Comparison of ENCODE assay signal across 1 cellular context in genomic region chr11:67534070-67534679, GRCh38.
TF ChIP-seq lines count a peak whose summit lies in the region.

No MANE protein-coding gene starts in this region.

TF ChIP-seq in K562, 482 proteins besides CTCF, POLR2A, EP300 and RAD21:
- TF ChIP-seq ZNF707 (CRISPR knock-in tag; conservative IDR thresholded peaks at IDR 0.05) (no peak), CREB3 (tag; conservative IDR thresholded peaks at IDR 0.05; ENCODE audit: low read depth) (no peak), KAT8 (IDR thresholded peaks at IDR 0.05; ENCODE audit: low read depth) (no peak), MCM7 (IDR thresholded peaks at IDR 0.05) (no peak), KDM1A (IDR thresholded peaks at IDR 0.05) (no peak), SRSF9 (IDR thresholded peaks at IDR 0.05; ENCODE audit: borderline replicate concordance, low read depth, low read length) (no peak), ZNF140 (CRISPR knock-in tag; IDR thresholded peaks at IDR 0.05) (no peak), C11orf30 (IDR thresholded peaks at IDR 0.05; ENCODE audit: low read depth) (no peak), RBM39 (optimal IDR thresholded peaks at IDR 0.05; ENCODE audit: low read depth, low read length) (no peak), ZFP36 (IDR thresholded peaks at IDR 0.05; ENCODE audit: low read depth, low read length, partially characterized antibody) (peak; percentile 92), CEBPZ (IDR thresholded peaks at IDR 0.05; ENCODE audit: borderline replicate concordance, low read depth, low read length) (peak; percentile 65; the same call in 1 of the 2 replicates), ZNF764 (CRISPR knock-in tag; IDR thresholded peaks at IDR 0.05; ENCODE audit: low read depth) (no peak)
TF ChIP-seq in K562: peak in this region for 2.
